In genomic region chr15:40103124-40103858, GRCh38 we compare ENCODE assay signal across 1 cellular context.
TF ChIP-seq lines count a peak whose summit lies in the region.

No MANE protein-coding gene starts in this region.

TF ChIP-seq in WTC11, 78 proteins besides CTCF, POLR2A, EP300 and RAD21 (continued from another document):
- TF ChIP-seq CREM (CRISPR knock-in tag; IDR thresholded peaks at IDR 0.05) (0 out of 2 replicates have a peak, but pooled peaks have one; percentile 40), MAX (CRISPR knock-in tag; IDR thresholded peaks at IDR 0.05) (peak; percentile 75), ESRRA (CRISPR knock-in tag; IDR thresholded peaks at IDR 0.05; ENCODE audit: borderline replicate concordance) (peak; percentile 38; the same call in 1 of the 2 replicates), RELA (CRISPR knock-in tag; IDR thresholded peaks at IDR 0.05; ENCODE audit: borderline replicate concordance) (0 out of 2 replicates have a peak, but pooled peaks have one; percentile 44), SP1 (CRISPR knock-in tag; conservative IDR thresholded peaks at IDR 0.05) (peak; percentile 56; the same call in 1 of the 2 replicates), NFYB (CRISPR knock-in tag; conservative IDR thresholded peaks at IDR 0.05; ENCODE audit: low read depth) (no peak), FOXJ3 (CRISPR knock-in tag; IDR thresholded peaks at IDR 0.05; ENCODE audit: borderline replicate concordance) (no peak), PRDM15 (CRISPR knock-in tag; IDR thresholded peaks at IDR 0.05) (peak; percentile 19; the same call in 1 of the 2 replicates), USF2 (CRISPR knock-in tag; IDR thresholded peaks at IDR 0.05) (peak; percentile 70), ZBTB43 (CRISPR knock-in tag; IDR thresholded peaks at IDR 0.05) (0 out of 2 replicates have a peak, but pooled peaks have one; percentile 33), TEAD1 (CRISPR knock-in tag; IDR thresholded peaks at IDR 0.05) (no peak), E2F4 (CRISPR knock-in tag; IDR thresholded peaks at IDR 0.05; ENCODE audit: borderline replicate concordance, low read depth) (no peak)
- TF ChIP-seq, protein P1, sequence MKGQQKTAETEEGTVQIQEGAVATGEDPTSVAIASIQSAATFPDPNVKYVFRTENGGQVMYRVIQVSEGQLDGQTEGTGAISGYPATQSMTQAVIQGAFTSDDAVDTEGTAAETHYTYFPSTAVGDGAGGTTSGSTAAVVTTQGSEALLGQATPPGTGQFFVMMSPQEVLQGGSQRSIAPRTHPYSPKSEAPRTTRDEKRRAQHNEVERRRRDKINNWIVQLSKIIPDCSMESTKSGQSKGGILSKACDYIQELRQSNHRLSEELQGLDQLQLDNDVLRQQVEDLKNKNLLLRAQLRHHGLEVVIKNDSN (CRISPR knock-in tag; IDR thresholded peaks at IDR 0.05) = peak; percentile 75
- TF ChIP-seq, protein P2, sequence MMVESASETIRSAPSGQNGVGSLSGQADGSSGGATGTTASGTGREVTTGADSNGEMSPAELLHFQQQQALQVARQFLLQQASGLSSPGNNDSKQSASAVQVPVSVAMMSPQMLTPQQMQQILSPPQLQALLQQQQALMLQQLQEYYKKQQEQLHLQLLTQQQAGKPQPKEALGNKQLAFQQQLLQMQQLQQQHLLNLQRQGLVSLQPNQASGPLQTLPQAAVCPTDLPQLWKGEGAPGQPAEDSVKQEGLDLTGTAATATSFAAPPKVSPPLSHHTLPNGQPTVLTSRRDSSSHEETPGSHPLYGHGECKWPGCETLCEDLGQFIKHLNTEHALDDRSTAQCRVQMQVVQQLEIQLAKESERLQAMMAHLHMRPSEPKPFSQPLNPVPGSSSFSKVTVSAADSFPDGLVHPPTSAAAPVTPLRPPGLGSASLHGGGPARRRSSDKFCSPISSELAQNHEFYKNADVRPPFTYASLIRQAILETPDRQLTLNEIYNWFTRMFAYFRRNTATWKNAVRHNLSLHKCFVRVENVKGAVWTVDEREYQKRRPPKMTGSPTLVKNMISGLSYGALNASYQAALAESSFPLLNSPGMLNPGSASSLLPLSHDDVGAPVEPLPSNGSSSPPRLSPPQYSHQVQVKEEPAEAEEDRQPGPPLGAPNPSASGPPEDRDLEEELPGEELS (CRISPR knock-in tag; IDR thresholded peaks at IDR 0.05) = no peak
- TF ChIP-seq, protein P3, sequence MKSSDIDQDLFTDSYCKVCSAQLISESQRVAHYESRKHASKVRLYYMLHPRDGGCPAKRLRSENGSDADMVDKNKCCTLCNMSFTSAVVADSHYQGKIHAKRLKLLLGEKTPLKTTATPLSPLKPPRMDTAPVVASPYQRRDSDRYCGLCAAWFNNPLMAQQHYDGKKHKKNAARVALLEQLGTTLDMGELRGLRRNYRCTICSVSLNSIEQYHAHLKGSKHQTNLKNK (CRISPR knock-in tag; IDR thresholded peaks at IDR 0.05) = no peak
